In genomic region chr17:2594657-2595085, GRCh38 we compare ENCODE assay signal across 8 cellular contexts. TPM values are rescaled to one million over a fixed set of nuclear protein-coding genes. Genes with fewer than 3 reads are reported as not detected.
A peak's percentile ranks its signal among the peaks of the same experiment; 100 is the strongest.
DNase-seq lines count a peak whose midpoint lies in the region; ATAC-seq and TF ChIP-seq lines count a peak whose summit lies in the region.

No MANE protein-coding gene starts in this region.

- peak overlapping the region; percentile 99 for H3K4me3 ChIP-seq in coronary artery

- no peaks in the 10 kb centered on the region for H3K27me3 Mint-ChIP-seq in natural killer cell treated with Interleukin-12 subunit alpha and Interleukin-12 subunit beta and Interleukin-15 and Interleukin-18, amount 100 ng/mL, for 72 hours

- peaks cover 6% of the 10 kb centered on the region for H3K36me3 Mint-ChIP-seq in natural killer cell treated with Interleukin-12 subunit alpha and Interleukin-12 subunit beta and Interleukin-15 and Interleukin-18, amount 100 ng/mL, for 72 hours

- DNase-seq in GM10266 (ENCODE audit: extremely low spot score), result peak; percentile 35
- peak; percentile 43 for DNase-seq in OCI-M1 (lab: John Stamatoyannopoulos, UW)
- DNase-seq in coronary artery (ENCODE audit: low spot score), result no peak
- DNase-seq in natural killer cell treated with Interleukin-12 subunit alpha and Interleukin-12 subunit beta and Interleukin-15 and Interleukin-18, amount 100 ng/mL, for 72 hours (ENCODE audit: low spot score), result no peak
- no peak for DNase-seq in NCI-H2081 treated with DMSO at 0.1 percent for 48 hours (lab: John Stamatoyannopoulos, UW)
- DNase-seq in SKM-1 treated with dmso at 0.1 percent for 144 hours (lab: John Stamatoyannopoulos, UW; ENCODE audit: unreplicated experiment), result no peak
- no peak for DNase-seq in NCI-H526 treated with DMSO at 0.1 percent for 48 hours (lab: John Stamatoyannopoulos, UW)

- H3K27ac Mint-ChIP-seq in natural killer cell treated with Interleukin-12 subunit alpha and Interleukin-12 subunit beta and Interleukin-15 and Interleukin-18, amount 100 ng/mL, for 72 hours, result peak overlapping the region; percentile 85 to 92

- TF ChIP-seq CTCF in GM10266 (IDR thresholded peaks at IDR 0.05; ENCODE audit: control insufficient read depth, insufficient read depth, low read depth, missing control alignments), result no peak
- TF ChIP-seq CTCF in coronary artery (IDR thresholded peaks at IDR 0.05), result no peak

- H3K27ac ChIP-seq in coronary artery, result peak overlapping the region; percentile 97

- peak overlapping the region; percentile 94 for H3K4me3 Mint-ChIP-seq in natural killer cell treated with Interleukin-12 subunit alpha and Interleukin-12 subunit beta and Interleukin-15 and Interleukin-18, amount 100 ng/mL, for 72 hours

- H3K9me3 Mint-ChIP-seq in natural killer cell treated with Interleukin-12 subunit alpha and Interleukin-12 subunit beta and Interleukin-15 and Interleukin-18, amount 100 ng/mL, for 72 hours, result no peaks in the 10 kb centered on the region

- no peak for ATAC-seq in natural killer cell treated with Interleukin-12 subunit alpha and Interleukin-12 subunit beta and Interleukin-15 and Interleukin-18, amount 100 ng/mL, for 72 hours
- no peak for ATAC-seq in HG03139 (IDR thresholded peaks at IDR 0.05; ENCODE audit: unreplicated experiment)

- peaks cover 29 to 39% of the 10 kb centered on the region in 2 donors for H3K4me1 Mint-ChIP-seq in natural killer cell treated with Interleukin-12 subunit alpha and Interleukin-12 subunit beta and Interleukin-15 and Interleukin-18, amount 100 ng/mL, for 72 hours (ENCODE audit: low read depth in 2 of 2)

RNA-seq across cellular contexts. Expression of gene PAFAH1B1, which starts 1.2 kb away (rescaled TPM):
- 100 to 1,000 TPM; 192 to 217 TPM for total RNA-seq in natural killer cell treated with Interleukin-12 subunit alpha and Interleukin-12 subunit beta and Interleukin-15 and Interleukin-18, amount 100 ng/mL, for 72 hours

Comparison
In these comparisons a context has a peak if more than half of its experiments do, and no peak if none do; other contexts are left out.
1. DNase-seq: peak in GM10266 (single experiment) and OCI-M1 (single experiment); none in coronary artery (single experiment), natural killer cell treated with Interleukin-12 subunit alpha and Interleukin-12 subunit beta and Interleukin-15 and Interleukin-18, amount 100 ng/mL, for 72 hours (single experiment), NCI-H2081 treated with DMSO at 0.1 percent for 48 hours (single experiment), SKM-1 treated with dmso at 0.1 percent for 144 hours (single experiment) and NCI-H526 treated with DMSO at 0.1 percent for 48 hours (single experiment).